Comparison of ENCODE assay signal across 1 cellular context in the genomic region with DNA sequence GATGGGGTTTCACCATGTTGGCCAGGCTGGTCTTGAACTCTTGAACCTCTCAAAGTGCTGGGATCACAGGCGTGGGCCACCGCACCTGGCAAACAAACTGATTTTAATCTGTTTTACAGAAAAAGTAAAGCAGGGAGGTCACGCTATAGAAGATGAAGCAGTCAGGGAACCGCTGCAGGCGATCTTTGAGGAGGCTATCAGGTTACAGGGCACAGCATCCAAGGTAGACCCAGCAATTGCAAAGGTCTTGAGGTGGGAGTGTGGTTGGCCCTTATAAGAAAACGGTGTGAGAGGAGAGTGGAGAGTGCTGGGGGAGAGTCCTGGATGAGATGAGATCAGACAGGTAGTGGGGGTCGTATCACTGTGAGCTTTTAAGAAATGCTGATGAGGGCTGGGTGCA.
TF ChIP-seq lines count a peak whose summit lies in the region.

No MANE protein-coding gene starts in this region.

TF ChIP-seq in H1, 55 proteins besides CTCF, POLR2A, EP300 and RAD21:
- TF ChIP-seq TBP (IDR thresholded peaks at IDR 0.05; ENCODE audit: low read depth, low read length) (no peak), TCF12 (IDR thresholded peaks at IDR 0.05; ENCODE audit: low read depth, low read length) (no peak), SP1 (IDR thresholded peaks at IDR 0.05; ENCODE audit: low read depth, low read length) (no peak), POU5F1 (IDR thresholded peaks at IDR 0.05; ENCODE audit: low read depth, low read length) (no peak), FOSL1 (IDR thresholded peaks at IDR 0.05; ENCODE audit: insufficient read depth, low read depth, low read length) (no peak), CHD1 (IDR thresholded peaks at IDR 0.05; ENCODE audit: low read depth, low read length) (no peak), BACH1 (IDR thresholded peaks at IDR 0.05; ENCODE audit: low read length) (no peak), YY1 (IDR thresholded peaks at IDR 0.05; ENCODE audit: low read depth, low read length) (no peak), SRF (IDR thresholded peaks at IDR 0.05; ENCODE audit: low read depth, low read length) (no peak), SAP30 (IDR thresholded peaks at IDR 0.05; ENCODE audit: insufficient read depth, insufficient replicate concordance, low read length) (no peak), TAF7 (optimal IDR thresholded peaks at IDR 0.05; ENCODE audit: borderline replicate concordance, low read depth, low read length) (no peak), POLR2AphosphoS5 (IDR thresholded peaks at IDR 0.05; ENCODE audit: low read depth, low read length) (no peak), SP2 (IDR thresholded peaks at IDR 0.05; ENCODE audit: low read length) (no peak), PHF8 (conservative IDR thresholded peaks at IDR 0.05; ENCODE audit: low read depth, low read length) (no peak), CHD2 (IDR thresholded peaks at IDR 0.05; ENCODE audit: low read length) (no peak), JUN (IDR thresholded peaks at IDR 0.05; ENCODE audit: low read depth, low read length) (no peak)
- TF ChIP-seq, protein P1, sequence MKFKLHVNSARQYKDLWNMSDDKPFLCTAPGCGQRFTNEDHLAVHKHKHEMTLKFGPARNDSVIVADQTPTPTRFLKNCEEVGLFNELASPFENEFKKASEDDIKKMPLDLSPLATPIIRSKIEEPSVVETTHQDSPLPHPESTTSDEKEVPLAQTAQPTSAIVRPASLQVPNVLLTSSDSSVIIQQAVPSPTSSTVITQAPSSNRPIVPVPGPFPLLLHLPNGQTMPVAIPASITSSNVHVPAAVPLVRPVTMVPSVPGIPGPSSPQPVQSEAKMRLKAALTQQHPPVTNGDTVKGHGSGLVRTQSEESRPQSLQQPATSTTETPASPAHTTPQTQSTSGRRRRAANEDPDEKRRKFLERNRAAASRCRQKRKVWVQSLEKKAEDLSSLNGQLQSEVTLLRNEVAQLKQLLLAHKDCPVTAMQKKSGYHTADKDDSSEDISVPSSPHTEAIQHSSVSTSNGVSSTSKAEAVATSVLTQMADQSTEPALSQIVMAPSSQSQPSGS (IDR thresholded peaks at IDR 0.05; ENCODE audit: low read length): no peak
- TF ChIP-seq, protein P2, sequence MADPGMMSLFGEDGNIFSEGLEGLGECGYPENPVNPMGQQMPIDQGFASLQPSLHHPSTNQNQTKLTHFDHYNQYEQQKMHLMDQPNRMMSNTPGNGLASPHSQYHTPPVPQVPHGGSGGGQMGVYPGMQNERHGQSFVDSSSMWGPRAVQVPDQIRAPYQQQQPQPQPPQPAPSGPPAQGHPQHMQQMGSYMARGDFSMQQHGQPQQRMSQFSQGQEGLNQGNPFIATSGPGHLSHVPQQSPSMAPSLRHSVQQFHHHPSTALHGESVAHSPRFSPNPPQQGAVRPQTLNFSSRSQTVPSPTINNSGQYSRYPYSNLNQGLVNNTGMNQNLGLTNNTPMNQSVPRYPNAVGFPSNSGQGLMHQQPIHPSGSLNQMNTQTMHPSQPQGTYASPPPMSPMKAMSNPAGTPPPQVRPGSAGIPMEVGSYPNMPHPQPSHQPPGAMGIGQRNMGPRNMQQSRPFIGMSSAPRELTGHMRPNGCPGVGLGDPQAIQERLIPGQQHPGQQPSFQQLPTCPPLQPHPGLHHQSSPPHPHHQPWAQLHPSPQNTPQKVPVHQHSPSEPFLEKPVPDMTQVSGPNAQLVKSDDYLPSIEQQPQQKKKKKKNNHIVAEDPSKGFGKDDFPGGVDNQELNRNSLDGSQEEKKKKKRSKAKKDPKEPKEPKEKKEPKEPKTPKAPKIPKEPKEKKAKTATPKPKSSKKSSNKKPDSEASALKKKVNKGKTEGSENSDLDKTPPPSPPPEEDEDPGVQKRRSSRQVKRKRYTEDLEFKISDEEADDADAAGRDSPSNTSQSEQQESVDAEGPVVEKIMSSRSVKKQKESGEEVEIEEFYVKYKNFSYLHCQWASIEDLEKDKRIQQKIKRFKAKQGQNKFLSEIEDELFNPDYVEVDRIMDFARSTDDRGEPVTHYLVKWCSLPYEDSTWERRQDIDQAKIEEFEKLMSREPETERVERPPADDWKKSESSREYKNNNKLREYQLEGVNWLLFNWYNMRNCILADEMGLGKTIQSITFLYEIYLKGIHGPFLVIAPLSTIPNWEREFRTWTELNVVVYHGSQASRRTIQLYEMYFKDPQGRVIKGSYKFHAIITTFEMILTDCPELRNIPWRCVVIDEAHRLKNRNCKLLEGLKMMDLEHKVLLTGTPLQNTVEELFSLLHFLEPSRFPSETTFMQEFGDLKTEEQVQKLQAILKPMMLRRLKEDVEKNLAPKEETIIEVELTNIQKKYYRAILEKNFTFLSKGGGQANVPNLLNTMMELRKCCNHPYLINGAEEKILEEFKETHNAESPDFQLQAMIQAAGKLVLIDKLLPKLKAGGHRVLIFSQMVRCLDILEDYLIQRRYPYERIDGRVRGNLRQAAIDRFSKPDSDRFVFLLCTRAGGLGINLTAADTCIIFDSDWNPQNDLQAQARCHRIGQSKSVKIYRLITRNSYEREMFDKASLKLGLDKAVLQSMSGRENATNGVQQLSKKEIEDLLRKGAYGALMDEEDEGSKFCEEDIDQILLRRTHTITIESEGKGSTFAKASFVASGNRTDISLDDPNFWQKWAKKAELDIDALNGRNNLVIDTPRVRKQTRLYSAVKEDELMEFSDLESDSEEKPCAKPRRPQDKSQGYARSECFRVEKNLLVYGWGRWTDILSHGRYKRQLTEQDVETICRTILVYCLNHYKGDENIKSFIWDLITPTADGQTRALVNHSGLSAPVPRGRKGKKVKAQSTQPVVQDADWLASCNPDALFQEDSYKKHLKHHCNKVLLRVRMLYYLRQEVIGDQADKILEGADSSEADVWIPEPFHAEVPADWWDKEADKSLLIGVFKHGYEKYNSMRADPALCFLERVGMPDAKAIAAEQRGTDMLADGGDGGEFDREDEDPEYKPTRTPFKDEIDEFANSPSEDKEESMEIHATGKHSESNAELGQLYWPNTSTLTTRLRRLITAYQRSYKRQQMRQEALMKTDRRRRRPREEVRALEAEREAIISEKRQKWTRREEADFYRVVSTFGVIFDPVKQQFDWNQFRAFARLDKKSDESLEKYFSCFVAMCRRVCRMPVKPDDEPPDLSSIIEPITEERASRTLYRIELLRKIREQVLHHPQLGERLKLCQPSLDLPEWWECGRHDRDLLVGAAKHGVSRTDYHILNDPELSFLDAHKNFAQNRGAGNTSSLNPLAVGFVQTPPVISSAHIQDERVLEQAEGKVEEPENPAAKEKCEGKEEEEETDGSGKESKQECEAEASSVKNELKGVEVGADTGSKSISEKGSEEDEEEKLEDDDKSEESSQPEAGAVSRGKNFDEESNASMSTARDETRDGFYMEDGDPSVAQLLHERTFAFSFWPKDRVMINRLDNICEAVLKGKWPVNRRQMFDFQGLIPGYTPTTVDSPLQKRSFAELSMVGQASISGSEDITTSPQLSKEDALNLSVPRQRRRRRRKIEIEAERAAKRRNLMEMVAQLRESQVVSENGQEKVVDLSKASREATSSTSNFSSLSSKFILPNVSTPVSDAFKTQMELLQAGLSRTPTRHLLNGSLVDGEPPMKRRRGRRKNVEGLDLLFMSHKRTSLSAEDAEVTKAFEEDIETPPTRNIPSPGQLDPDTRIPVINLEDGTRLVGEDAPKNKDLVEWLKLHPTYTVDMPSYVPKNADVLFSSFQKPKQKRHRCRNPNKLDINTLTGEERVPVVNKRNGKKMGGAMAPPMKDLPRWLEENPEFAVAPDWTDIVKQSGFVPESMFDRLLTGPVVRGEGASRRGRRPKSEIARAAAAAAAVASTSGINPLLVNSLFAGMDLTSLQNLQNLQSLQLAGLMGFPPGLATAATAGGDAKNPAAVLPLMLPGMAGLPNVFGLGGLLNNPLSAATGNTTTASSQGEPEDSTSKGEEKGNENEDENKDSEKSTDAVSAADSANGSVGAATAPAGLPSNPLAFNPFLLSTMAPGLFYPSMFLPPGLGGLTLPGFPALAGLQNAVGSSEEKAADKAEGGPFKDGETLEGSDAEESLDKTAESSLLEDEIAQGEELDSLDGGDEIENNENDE (IDR thresholded peaks at IDR 0.05; ENCODE audit: insufficient replicate concordance, low read length): no peak
- TF ChIP-seq, protein P3, sequence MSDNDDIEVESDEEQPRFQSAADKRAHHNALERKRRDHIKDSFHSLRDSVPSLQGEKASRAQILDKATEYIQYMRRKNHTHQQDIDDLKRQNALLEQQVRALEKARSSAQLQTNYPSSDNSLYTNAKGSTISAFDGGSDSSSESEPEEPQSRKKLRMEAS (IDR thresholded peaks at IDR 0.05): no peak
TF ChIP-seq in H1: peak in this region for 0.
